1 cellular context compared by ENCODE assay signal in the genomic region with DNA sequence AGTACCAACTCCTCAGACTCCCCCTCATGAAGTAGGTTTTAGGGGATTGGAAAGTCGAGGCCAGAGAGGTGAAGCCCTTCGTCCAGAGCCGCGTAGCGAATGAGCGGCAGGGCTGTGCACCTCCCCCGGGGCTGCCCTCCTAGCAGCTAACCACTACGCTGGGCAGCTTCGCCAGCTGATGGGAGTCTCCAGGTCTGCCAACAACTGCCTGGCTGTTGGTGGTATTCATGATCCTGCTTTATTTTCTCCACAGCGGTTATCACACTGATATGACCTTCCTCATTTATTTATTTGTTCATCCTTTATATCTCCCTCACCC.
TF ChIP-seq lines count a peak whose summit lies in the region.

No MANE protein-coding gene starts in this region.

TF ChIP-seq in HEK293, 187 proteins besides CTCF, POLR2A, EP300 and RAD21 (continued from another document):
- no peak for TF ChIP-seq ZNF211 (tag by site-specific recombination; IDR thresholded peaks at IDR 0.05; ENCODE audit: low read depth)
- TF ChIP-seq TCF7L2 (IDR thresholded peaks at IDR 0.05; ENCODE audit: borderline replicate concordance, low read depth, low read length): no peak
- no peak for TF ChIP-seq KLF1 (tag by site-specific recombination; IDR thresholded peaks at IDR 0.05)
- TF ChIP-seq ZNF366 (tag by site-specific recombination; conservative IDR thresholded peaks at IDR 0.05): no peak
- no peak for TF ChIP-seq IKZF3 (tag by site-specific recombination; IDR thresholded peaks at IDR 0.05)
- no peak for TF ChIP-seq ZFHX2 (tag by site-specific recombination; conservative IDR thresholded peaks at IDR 0.05)
- no peak for TF ChIP-seq ZNF121 (tag by site-specific recombination; IDR thresholded peaks at IDR 0.05)
- TF ChIP-seq ZNF501 (tag by site-specific recombination; IDR thresholded peaks at IDR 0.05): no peak
- TF ChIP-seq PATZ1 (tag by site-specific recombination; IDR thresholded peaks at IDR 0.05): no peak
- no peak for TF ChIP-seq ZNF585B (tag by site-specific recombination; IDR thresholded peaks at IDR 0.05)
- TF ChIP-seq, protein P1, sequence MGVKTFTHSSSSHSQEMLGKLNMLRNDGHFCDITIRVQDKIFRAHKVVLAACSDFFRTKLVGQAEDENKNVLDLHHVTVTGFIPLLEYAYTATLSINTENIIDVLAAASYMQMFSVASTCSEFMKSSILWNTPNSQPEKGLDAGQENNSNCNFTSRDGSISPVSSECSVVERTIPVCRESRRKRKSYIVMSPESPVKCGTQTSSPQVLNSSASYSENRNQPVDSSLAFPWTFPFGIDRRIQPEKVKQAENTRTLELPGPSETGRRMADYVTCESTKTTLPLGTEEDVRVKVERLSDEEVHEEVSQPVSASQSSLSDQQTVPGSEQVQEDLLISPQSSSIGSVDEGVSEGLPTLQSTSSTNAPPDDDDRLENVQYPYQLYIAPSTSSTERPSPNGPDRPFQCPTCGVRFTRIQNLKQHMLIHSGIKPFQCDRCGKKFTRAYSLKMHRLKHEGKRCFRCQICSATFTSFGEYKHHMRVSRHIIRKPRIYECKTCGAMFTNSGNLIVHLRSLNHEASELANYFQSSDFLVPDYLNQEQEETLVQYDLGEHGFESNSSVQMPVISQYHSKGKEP (tag by site-specific recombination; IDR thresholded peaks at IDR 0.05): no peak
- TF ChIP-seq ZNF544 (tag by site-specific recombination; IDR thresholded peaks at IDR 0.05): no peak
- TF ChIP-seq, protein P2, sequence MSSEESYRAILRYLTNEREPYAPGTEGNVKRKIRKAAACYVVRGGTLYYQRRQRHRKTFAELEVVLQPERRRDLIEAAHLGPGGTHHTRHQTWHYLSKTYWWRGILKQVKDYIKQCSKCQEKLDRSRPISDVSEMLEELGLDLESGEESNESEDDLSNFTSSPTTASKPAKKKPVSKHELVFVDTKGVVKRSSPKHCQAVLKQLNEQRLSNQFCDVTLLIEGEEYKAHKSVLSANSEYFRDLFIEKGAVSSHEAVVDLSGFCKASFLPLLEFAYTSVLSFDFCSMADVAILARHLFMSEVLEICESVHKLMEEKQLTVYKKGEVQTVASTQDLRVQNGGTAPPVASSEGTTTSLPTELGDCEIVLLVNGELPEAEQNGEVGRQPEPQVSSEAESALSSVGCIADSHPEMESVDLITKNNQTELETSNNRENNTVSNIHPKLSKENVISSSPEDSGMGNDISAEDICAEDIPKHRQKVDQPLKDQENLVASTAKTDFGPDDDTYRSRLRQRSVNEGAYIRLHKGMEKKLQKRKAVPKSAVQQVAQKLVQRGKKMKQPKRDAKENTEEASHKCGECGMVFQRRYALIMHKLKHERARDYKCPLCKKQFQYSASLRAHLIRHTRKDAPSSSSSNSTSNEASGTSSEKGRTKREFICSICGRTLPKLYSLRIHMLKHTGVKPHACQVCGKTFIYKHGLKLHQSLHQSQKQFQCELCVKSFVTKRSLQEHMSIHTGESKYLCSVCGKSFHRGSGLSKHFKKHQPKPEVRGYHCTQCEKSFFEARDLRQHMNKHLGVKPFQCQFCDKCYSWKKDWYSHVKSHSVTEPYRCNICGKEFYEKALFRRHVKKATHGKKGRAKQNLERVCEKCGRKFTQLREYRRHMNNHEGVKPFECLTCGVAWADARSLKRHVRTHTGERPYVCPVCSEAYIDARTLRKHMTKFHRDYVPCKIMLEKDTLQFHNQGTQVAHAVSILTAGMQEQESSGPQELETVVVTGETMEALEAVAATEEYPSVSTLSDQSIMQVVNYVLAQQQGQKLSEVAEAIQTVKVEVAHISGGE (tag by site-specific recombination; conservative IDR thresholded peaks at IDR 0.05; ENCODE audit: low read depth): no peak
- no peak for TF ChIP-seq ZNF324 (tag by site-specific recombination; IDR thresholded peaks at IDR 0.05)
- 0 out of 2 replicates have a peak, but pooled peaks have one; percentile 19 for TF ChIP-seq ZXDB (tag by site-specific recombination; IDR thresholded peaks at IDR 0.05)
- peak; percentile 43; the same call in 1 of the 2 replicates for TF ChIP-seq HIC1 (tag by site-specific recombination; IDR thresholded peaks at IDR 0.05)
- TF ChIP-seq ZNF426 (tag by site-specific recombination; IDR thresholded peaks at IDR 0.05): no peak
- TF ChIP-seq YY2 (tag by site-specific recombination; IDR thresholded peaks at IDR 0.05): no peak
- 0 out of 2 replicates have a peak, but pooled peaks have one; percentile 31 for TF ChIP-seq ZBTB8A (tag by site-specific recombination; IDR thresholded peaks at IDR 0.05)
- peak; percentile 68 for TF ChIP-seq ZNF335 (tag by site-specific recombination; conservative IDR thresholded peaks at IDR 0.05)
- TF ChIP-seq ZBTB20 (tag by site-specific recombination; IDR thresholded peaks at IDR 0.05): 0 out of 2 replicates have a peak, but pooled peaks have one; percentile 23
- no peak for TF ChIP-seq ZNF521 (tag by site-specific recombination; IDR thresholded peaks at IDR 0.05)
- TF ChIP-seq, protein P3, sequence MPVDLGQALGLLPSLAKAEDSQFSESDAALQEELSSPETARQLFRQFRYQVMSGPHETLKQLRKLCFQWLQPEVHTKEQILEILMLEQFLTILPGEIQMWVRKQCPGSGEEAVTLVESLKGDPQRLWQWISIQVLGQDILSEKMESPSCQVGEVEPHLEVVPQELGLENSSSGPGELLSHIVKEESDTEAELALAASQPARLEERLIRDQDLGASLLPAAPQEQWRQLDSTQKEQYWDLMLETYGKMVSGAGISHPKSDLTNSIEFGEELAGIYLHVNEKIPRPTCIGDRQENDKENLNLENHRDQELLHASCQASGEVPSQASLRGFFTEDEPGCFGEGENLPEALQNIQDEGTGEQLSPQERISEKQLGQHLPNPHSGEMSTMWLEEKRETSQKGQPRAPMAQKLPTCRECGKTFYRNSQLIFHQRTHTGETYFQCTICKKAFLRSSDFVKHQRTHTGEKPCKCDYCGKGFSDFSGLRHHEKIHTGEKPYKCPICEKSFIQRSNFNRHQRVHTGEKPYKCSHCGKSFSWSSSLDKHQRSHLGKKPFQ (tag by site-specific recombination; IDR thresholded peaks at IDR 0.05): no peak
- TF ChIP-seq ZBTB7A (tag by site-specific recombination; IDR thresholded peaks at IDR 0.05; ENCODE audit: low read depth): no peak
- no peak for TF ChIP-seq MYNN (tag by site-specific recombination; IDR thresholded peaks at IDR 0.05; ENCODE audit: borderline replicate concordance)
- no peak for TF ChIP-seq ZNF707 (tag by site-specific recombination; IDR thresholded peaks at IDR 0.05)
- no peak for TF ChIP-seq BCL11A (tag by site-specific recombination; IDR thresholded peaks at IDR 0.05; ENCODE audit: low read depth)
- no peak for TF ChIP-seq OVOL3 (tag by site-specific recombination; IDR thresholded peaks at IDR 0.05)
- no peak for TF ChIP-seq ZNF792 (tag by site-specific recombination; IDR thresholded peaks at IDR 0.05)
- TF ChIP-seq MZF1 (tag by site-specific recombination; IDR thresholded peaks at IDR 0.05; ENCODE audit: borderline replicate concordance): peak; percentile 74; the same call in 1 of the 2 replicates
- no peak for TF ChIP-seq ZNF354C (tag by site-specific recombination; IDR thresholded peaks at IDR 0.05; ENCODE audit: borderline replicate concordance, low read depth)
- TF ChIP-seq, protein P4, sequence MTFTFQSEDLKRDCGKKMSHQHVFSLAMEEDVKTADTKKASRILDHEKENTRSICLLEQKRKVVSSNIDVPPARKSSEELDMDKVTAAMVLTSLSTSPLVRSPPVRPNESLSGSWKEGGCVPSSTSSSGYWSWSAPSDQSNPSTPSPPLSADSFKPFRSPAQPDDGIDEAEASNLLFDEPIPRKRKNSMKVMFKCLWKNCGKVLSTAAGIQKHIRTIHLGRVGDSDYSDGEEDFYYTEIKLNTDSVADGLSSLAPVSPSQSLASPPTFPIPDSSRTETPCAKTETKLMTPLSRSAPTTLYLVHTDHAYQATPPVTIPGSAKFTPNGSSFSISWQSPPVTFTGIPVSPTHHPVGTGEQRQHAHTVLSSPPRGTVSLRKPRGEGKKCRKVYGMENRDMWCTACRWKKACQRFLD (tag by site-specific recombination; IDR thresholded peaks at IDR 0.05): no peak
- TF ChIP-seq ZNF184 (tag by site-specific recombination; IDR thresholded peaks at IDR 0.05): no peak
- no peak for TF ChIP-seq ZNF391 (tag by site-specific recombination; IDR thresholded peaks at IDR 0.05; ENCODE audit: borderline replicate concordance, low read depth)
